ENCODE assay signal across 20 cellular contexts in the genomic region with DNA sequence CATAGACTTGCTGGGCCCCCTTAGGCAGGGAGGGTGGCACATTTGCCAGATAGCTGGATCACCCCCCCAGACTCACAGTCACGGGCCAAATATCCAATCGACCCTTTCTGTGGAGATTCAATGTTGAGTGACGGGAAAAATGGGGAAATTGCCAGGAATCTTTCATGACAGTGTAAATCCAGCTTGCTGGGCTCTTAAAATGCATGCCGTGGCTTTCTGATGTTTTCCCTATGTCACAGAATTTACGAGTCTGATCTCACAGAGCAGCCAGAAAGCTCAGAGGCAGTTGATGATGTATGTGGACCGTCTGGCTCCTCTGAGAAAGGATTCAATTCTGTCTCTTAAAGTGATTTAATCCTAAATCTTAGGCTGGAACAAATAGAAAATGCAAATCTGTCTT.
"Had no signal": no experiment of that assay in that cellular context is flagged by ENCODE, and none has a peak within 500 bp of the region (broad histone marks: within the 10 kb centered on the region; RNA-seq: fewer than 3 reads in every experiment).

No MANE protein-coding gene starts in this region.

- ATAC-seq: activated T-cell treated with anti-CD3 and anti-CD28 coated beads, Interleukin-2, amount 50 U/mL, for 4 hours; body of pancreas; naive thymus-derived CD8-positive, alpha-beta T cell; right lobe of liver; stimulated activated naive CD8-positive, alpha-beta T cell treated with anti-CD3 and anti-CD28 coated beads, Interleukin-15, amount 100 ng/mL, for 72 hours; T-cell had no signal

- H3K4me3 ChIP-seq: body of pancreas, right lobe of liver, suprapubic skin, transverse colon had no signal

- H3K9me3 ChIP-seq: body of pancreas, neutrophil, right lobe of liver, suprapubic skin, transverse colon had no signal

- H3K4me3 Mint-ChIP-seq: activated CD4-positive, alpha-beta T cell treated with anti-CD3 and anti-CD28 coated beads, Interleukin-2, amount 10 ng/mL, durations not matched to agents 24 days and 14 days; activated naive CD4-positive, alpha-beta T cell treated with anti-CD3 and anti-CD28 coated beads for 36 hours; activated T-cell treated with anti-CD3 and anti-CD28 coated beads, Interleukin-2, amount 50 U/mL, for 4 hours; endodermal cell; naive thymus-derived CD8-positive, alpha-beta T cell; stimulated activated naive CD8-positive, alpha-beta T cell treated with anti-CD3 and anti-CD28 coated beads, Interleukin-15, amount 100 ng/mL, for 72 hours; T-cell had no signal

- H2AFZ ChIP-seq: parathyroid adenoma had no signal

- H3K4me1 ChIP-seq: body of pancreas, parathyroid adenoma, right lobe of liver, suprapubic skin, transverse colon had no signal

- H3K4me1 Mint-ChIP-seq: activated CD4-positive, alpha-beta T cell treated with anti-CD3 and anti-CD28 coated beads, Interleukin-2, amount 10 ng/mL, durations not matched to agents 24 days and 14 days; endodermal cell; stimulated activated naive CD8-positive, alpha-beta T cell treated with anti-CD3 and anti-CD28 coated beads, Interleukin-15, amount 100 ng/mL, for 72 hours; T-cell had no signal

- H3K27ac Mint-ChIP-seq: activated CD4-positive, alpha-beta T cell treated with anti-CD3 and anti-CD28 coated beads, Interleukin-2, amount 10 ng/mL, durations not matched to agents 24 days and 14 days; activated naive CD4-positive, alpha-beta T cell treated with anti-CD3 and anti-CD28 coated beads for 36 hours; endodermal cell; naive thymus-derived CD8-positive, alpha-beta T cell; T-cell had no signal

- H3K27ac ChIP-seq: body of pancreas, epithelial cell of prostate, neutrophil, parathyroid adenoma, right lobe of liver, suprapubic skin, transverse colon had no signal

- H3K79me2 ChIP-seq: parathyroid adenoma had no signal

- H3K36me3 Mint-ChIP-seq: naive thymus-derived CD8-positive, alpha-beta T cell; T-cell had no signal

- H3K36me3 ChIP-seq: neutrophil, right lobe of liver, suprapubic skin, transverse colon had no signal

- H3K9ac ChIP-seq: parathyroid adenoma had no signal

- H3K27me3 ChIP-seq: body of pancreas, right lobe of liver had no signal

- H3K9me3 Mint-ChIP-seq: activated CD4-positive, alpha-beta T cell treated with anti-CD3 and anti-CD28 coated beads, Interleukin-2, amount 10 ng/mL, durations not matched to agents 24 days and 14 days; activated naive CD4-positive, alpha-beta T cell treated with anti-CD3 and anti-CD28 coated beads for 36 hours; activated T-cell treated with anti-CD3 and anti-CD28 coated beads, Interleukin-2, amount 50 U/mL, for 4 hours; endodermal cell; naive thymus-derived CD8-positive, alpha-beta T cell; stimulated activated naive CD8-positive, alpha-beta T cell treated with anti-CD3 and anti-CD28 coated beads, Interleukin-15, amount 100 ng/mL, for 72 hours; T-cell had no signal

- DNase-seq: activated CD4-positive, alpha-beta T cell treated with anti-CD3 and anti-CD28 coated beads, Interleukin-2, amount 10 ng/mL, durations not matched to agents 24 days and 14 days; activated CD4-positive, CD25-positive, alpha-beta regulatory T cell; activated CD8-positive, alpha-beta memory T cell treated with anti-CD3 and anti-CD28 coated beads, Interleukin-2, amount 50 U/mL, for 4 hours; activated naive CD4-positive, alpha-beta T cell treated with anti-CD3 and anti-CD28 coated beads for 36 hours; activated T-cell treated with anti-CD3 and anti-CD28 coated beads, Interleukin-2, amount 50 U/mL, for 4 hours; body of pancreas; caudate nucleus; endodermal cell; mesenchymal stem cell; naive thymus-derived CD8-positive, alpha-beta T cell; right lobe of liver; small intestine; stimulated activated CD4-positive, alpha-beta T cell treated with anti-CD3 and anti-CD28 coated beads, Interleukin-4, amount 100 ng/mL, for 1 hour; stimulated activated naive CD8-positive, alpha-beta T cell treated with anti-CD3 and anti-CD28 coated beads, Interleukin-15, amount 100 ng/mL, for 72 hours; T-cell; transverse colon had no signal
